8 cellular contexts compared by ENCODE assay signal in the genomic region with DNA sequence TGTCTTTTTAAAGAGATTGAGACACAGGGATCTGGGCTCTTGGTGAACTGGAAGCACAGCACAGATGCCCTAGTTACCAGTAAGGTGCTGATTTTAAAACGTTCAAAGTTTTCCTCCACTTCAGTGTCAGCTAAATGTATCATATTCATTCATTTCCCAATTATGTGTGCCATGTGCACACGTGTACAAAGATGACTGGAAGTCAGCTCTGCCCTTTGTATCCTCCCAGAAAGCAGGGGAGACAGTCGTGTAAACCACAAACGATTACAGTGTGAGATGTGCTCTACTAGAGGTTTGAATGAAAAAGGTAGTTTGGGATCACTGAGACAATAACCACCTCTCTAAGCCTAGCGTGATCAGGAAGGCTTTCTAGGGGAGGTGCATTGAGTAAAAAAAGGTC. TPM values are rescaled to one million over a fixed set of nuclear protein-coding genes. Genes with fewer than 3 reads are reported as not detected.
DNase-seq lines count a peak whose midpoint lies in the region; ATAC-seq and TF ChIP-seq lines count a peak whose summit lies in the region.

No MANE protein-coding gene starts in this region.

- intact Hi-C loops in prostate gland (cut with DNase I) = no loop called here

- H3K27ac ChIP-seq in fibroblast of lung (ENCODE audit: insufficient read depth, low read length) = peak overlapping the region; percentile 60
- no peak overlapping the region for H3K27ac ChIP-seq in prostate gland

- H3K36me3 ChIP-seq in fibroblast of lung (ENCODE audit: control insufficient read depth, insufficient read depth, low read length) = no peaks in the 10 kb centered on the region
- H3K36me3 ChIP-seq in prostate gland = no peaks in the 10 kb centered on the region

- H3K4me3 ChIP-seq in fibroblast of lung (replicated peaks in 1 of 4; ENCODE audit: control extremely low read depth in 1 of 4, insufficient read depth in 1 of 4, low read depth in 3 of 4, low read length in 4 of 4) (peak overlapping the region; percentile 79 to 90 (median 80)), prostate gland (peak overlapping the region; percentile 56 to 64)

- no peaks in the 10 kb centered on the region for H3K79me2 ChIP-seq in fibroblast of lung (ENCODE audit: control insufficient read depth, insufficient read depth, low read length)

- H3K27me3 ChIP-seq in fibroblast of lung (ENCODE audit: control insufficient read depth, insufficient read depth, low read length) (no peaks in the 10 kb centered on the region), prostate gland (replicated peaks; ENCODE audit: insufficient read depth) (no peaks in the 10 kb centered on the region)

- no peak overlapping the region for H3K9ac ChIP-seq in fibroblast of lung (ENCODE audit: insufficient read depth, low read length)

- peaks cover 2% of the 10 kb centered on the region for H3K4me1 ChIP-seq in fibroblast of lung (ENCODE audit: control insufficient read depth, extremely low read depth, insufficient read depth, low read length)
- no peaks in the 10 kb centered on the region for H3K4me1 ChIP-seq in prostate gland (replicated peaks)

- ATAC-seq in HG02642 (IDR thresholded peaks at IDR 0.05; ENCODE audit: poor library complexity, unreplicated experiment) = no peak
- no peak for ATAC-seq in GM21447 (IDR thresholded peaks at IDR 0.05; ENCODE audit: unreplicated experiment)

- H4K20me1 ChIP-seq in fibroblast of lung (ENCODE audit: control insufficient read depth, extremely low read depth, insufficient read depth, low read length) = no peaks in the 10 kb centered on the region

- H3K4me2 ChIP-seq in fibroblast of lung (ENCODE audit: extremely low read depth, insufficient read depth, low read length) = peak overlapping the region; percentile 90

- no peak for TF ChIP-seq POLR2A in prostate gland (IDR thresholded peaks at IDR 0.05)

- H3K9me3 ChIP-seq in fibroblast of lung (ENCODE audit: control insufficient read depth, insufficient read depth, low read depth, low read length) (no peaks in the 10 kb centered on the region), prostate gland (no peaks in the 10 kb centered on the region)

- WGBS in prostate gland = 12% methylated on average over 5 of the region's 5 CpGs

- peak; percentile 23 for DNase-seq in GM03348 (ENCODE audit: low spot score)
- peak; percentile 15 for DNase-seq in RKO (ENCODE audit: low spot score)
- DNase-seq in fibroblast of lung (ENCODE audit: low read depth in 2 of 2) = peak; percentile 6 to 19
- no peak for DNase-seq in prostate gland (ENCODE audit: low spot score)
- no peak for DNase-seq in Ammon's horn (ENCODE audit: low spot score)
- DNase-seq in DMS79 treated with DMSO at 0.1 percent for 48 hours (lab: John Stamatoyannopoulos, UW) = no peak

- TF ChIP-seq CTCF in fibroblast of lung (conservative IDR thresholded peaks at IDR 0.05 in 1 of 2, IDR thresholded peaks at IDR 0.05 in 1 of 2; ENCODE audit: low read depth in 1 of 2, low read length in 2 of 2) (no peak), prostate gland (IDR thresholded peaks at IDR 0.05) (no peak)

- H2AFZ ChIP-seq in fibroblast of lung (ENCODE audit: low read length) = peak overlapping the region; percentile 91

RNA-seq across cellular contexts. Expression of a gene that starts 0.8 kb away (rescaled TPM):
- total RNA-seq in fibroblast of lung (8.5 and 13.2 TPM in 2 replicates), prostate gland (10 to 100 TPM in 1 of 2 donors, 1 to 10 TPM in 1; 5.6 to 15.2 TPM)
- 2.2 and 3.0 TPM in 2 replicates for polyA plus RNA-seq in fibroblast of lung
- 1.6 and 2.0 TPM in 2 replicates for polyA plus RNA-seq in fibroblast of lung (2012)
- 1.7 and 3.1 TPM in 2 replicates for polyA minus RNA-seq in fibroblast of lung (ENCODE audit: low replicate concordance)

RNA-seq across cellular contexts. Expression of a gene that starts 29.0 kb away (rescaled TPM):
- 3.3 and 4.0 TPM in 2 replicates for total RNA-seq in fibroblast of lung
- polyA plus RNA-seq in fibroblast of lung = 0.44 and 0.92 TPM in 2 replicates
- polyA plus RNA-seq in fibroblast of lung (2012) = 0.37 and 0.42 TPM in 2 replicates
- not detected in 2 replicates for polyA minus RNA-seq in fibroblast of lung (ENCODE audit: low replicate concordance)
- total RNA-seq in prostate gland = 1 to 10 TPM; 2.4 to 2.9 TPM

Comparison
In these comparisons a context has a peak if more than half of its experiments do, and no peak if none do; other contexts are left out.
1. DNase-seq: peak in GM03348 (single experiment), RKO (single experiment) and fibroblast of lung (2 of 2); none in prostate gland (single experiment), Ammon's horn (single experiment) and DMS79 treated with DMSO at 0.1 percent for 48 hours (single experiment).